In the genomic region with DNA sequence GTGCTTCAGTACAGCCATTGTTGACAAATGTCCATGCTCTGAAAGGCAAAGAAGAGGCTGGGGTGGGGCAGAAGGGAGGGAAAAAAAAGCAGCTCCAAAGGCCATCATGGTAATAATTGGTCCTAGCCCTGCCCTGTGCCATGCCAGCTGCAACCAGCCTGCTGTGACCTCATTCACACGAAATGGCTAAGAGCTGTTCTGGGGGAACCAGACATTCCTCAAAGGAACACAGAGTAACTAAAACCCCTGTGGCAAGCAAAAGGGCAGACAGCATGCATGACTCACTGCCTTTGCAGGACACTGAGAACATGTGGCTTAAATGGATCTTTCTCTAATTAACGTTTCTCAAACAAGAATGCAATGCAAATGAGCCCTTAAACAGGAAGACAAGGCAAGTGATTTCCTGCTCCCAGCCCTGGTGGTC, we compare ENCODE assay signal across 9 cellular contexts. TPM values are rescaled to one million over a fixed set of nuclear protein-coding genes. Genes with fewer than 3 reads are reported as not detected.
A peak's percentile ranks its signal among the peaks of the same experiment; 100 is the strongest.
DNase-seq lines count a peak whose midpoint lies in the region; ATAC-seq and TF ChIP-seq lines count a peak whose summit lies in the region.
"Had no signal": no experiment of that assay in that cellular context is flagged by ENCODE, and none has a peak within 500 bp of the region (broad histone marks: within the 10 kb centered on the region; RNA-seq: fewer than 3 reads in every experiment).

No MANE protein-coding gene starts in this region.

- no peak overlapping the region for H3K27ac ChIP-seq in suprapubic skin

- no peak overlapping the region for H3K27ac Mint-ChIP-seq in progenitor cell of endocrine pancreas

- H3K4me1 Mint-ChIP-seq in progenitor cell of endocrine pancreas (ENCODE audit: low read depth), result no peaks in the 10 kb centered on the region

- no peak overlapping the region for H3K4me3 ChIP-seq in mucosa of descending colon
- H3K4me3 ChIP-seq in suprapubic skin, result no peak overlapping the region

- H3K4me1 ChIP-seq in mucosa of descending colon (ENCODE audit: low read depth), result no peaks in the 10 kb centered on the region
- H3K4me1 ChIP-seq in suprapubic skin, result no peaks in the 10 kb centered on the region

- H3K9me3 ChIP-seq in mucosa of descending colon (no peaks in the 10 kb centered on the region), suprapubic skin (no peaks in the 10 kb centered on the region)

- H3K36me3 ChIP-seq in mucosa of descending colon (ENCODE audit: low read depth), result no peaks in the 10 kb centered on the region
- H3K36me3 ChIP-seq in suprapubic skin, result no peaks in the 10 kb centered on the region

- no peak for TF ChIP-seq CTCF in mucosa of descending colon (IDR thresholded peaks at IDR 0.05)
- no peak for TF ChIP-seq CTCF in suprapubic skin (IDR thresholded peaks at IDR 0.05)
- TF ChIP-seq CTCF in progenitor cell of endocrine pancreas (IDR thresholded peaks at IDR 0.05; ENCODE audit: unreplicated experiment), result no peak

- H3K9me3 Mint-ChIP-seq in progenitor cell of endocrine pancreas (ENCODE audit: low read depth), result no peaks in the 10 kb centered on the region

- H3K27me3 ChIP-seq in suprapubic skin, result no peaks in the 10 kb centered on the region

- DNase-seq in Caki2 (ENCODE audit: low read depth) (peak; percentile 39), KBM-7 (peak; percentile 20), cerebellar cortex (ENCODE audit: low spot score) (peak; percentile 41), mucosa of descending colon (peak; percentile 49 to 58 (median 53)), suprapubic skin (ENCODE audit: low spot score in 2 of 2) (no peak), progenitor cell of endocrine pancreas (ENCODE audit: low spot score, unreplicated experiment) (no peak)
- no peak for DNase-seq in activated CD4-positive, alpha-beta T cell treated with anti-CD3 and anti-CD28 coated beads, Interleukin-2, amount 50 U/mL, for 1 hour
- DNase-seq: nephron progenitor cell had no signal

- TF ChIP-seq EP300 in suprapubic skin (IDR thresholded peaks at IDR 0.05), result no peak

- H3K36me3 Mint-ChIP-seq in progenitor cell of endocrine pancreas (ENCODE audit: insufficient read depth), result no peaks in the 10 kb centered on the region

- no peak overlapping the region for H3K4me3 Mint-ChIP-seq in progenitor cell of endocrine pancreas (ENCODE audit: low read depth)
- H3K4me3 Mint-ChIP-seq: nephron progenitor cell had no signal

- ATAC-seq in mucosa of descending colon (peak; percentile 88), HG03432 (IDR thresholded peaks at IDR 0.05; ENCODE audit: unreplicated experiment) (no peak)

- no peak for TF ChIP-seq POLR2A in suprapubic skin (IDR thresholded peaks at IDR 0.05)

- in situ Hi-C loops in Caki2 (cut with HindIII; ENCODE audit: low pct_unique_long_range_greater_than_20kb, low sequenced_read_pairs) (no loop called here), KBM-7 (cut with MboI; ENCODE audit: low pct_unique_long_range_greater_than_20kb, low sequenced_read_pairs) (no loop called here)

- H3K27me3 Mint-ChIP-seq in progenitor cell of endocrine pancreas, result peaks cover 29% of the 10 kb centered on the region

- intact Hi-C loops in mucosa of descending colon (cut with DNase I, micrococcal nuclease), result no loop called here

- 44% methylated on average over 2 of the region's 2 CpGs for WGBS in suprapubic skin

RNA-seq across cellular contexts. Expression of a gene that starts 42.3 kb away (rescaled TPM):
- total RNA-seq in Caki2 (2014; rRNA removed; shearing (Covaris generic); ENCODE audit: low replicate concordance), result not detected in 2 replicates
- total RNA-seq in mucosa of descending colon (under 1 TPM; 0.13 to 0.17 (median 0.17) TPM), suprapubic skin (under 1 TPM in 1 of 4 donors, not detected in 3; 0.29 TPM), progenitor cell of endocrine pancreas (0.09 TPM in 1 of 2 replicates, not detected in the other)

RNA-seq across cellular contexts. Expression of a gene that starts 46.0 kb away (rescaled TPM):
- total RNA-seq in Caki2 (2014; rRNA removed; shearing (Covaris generic); ENCODE audit: low replicate concordance), result not detected in 2 replicates
- total RNA-seq in mucosa of descending colon (100 to 1,000 TPM; 221 to 764 (median 482) TPM), suprapubic skin (under 1 TPM in 1 of 4 donors, not detected in 3; 0.15 TPM), progenitor cell of endocrine pancreas (not detected in 2 replicates)

Comparison
In these comparisons a context has a peak if more than half of its experiments do, and no peak if none do; other contexts are left out.
1. DNase-seq: peak in Caki2 (single experiment), KBM-7 (single experiment), cerebellar cortex (single experiment) and mucosa of descending colon (3 of 3); none in suprapubic skin (0 of 2), progenitor cell of endocrine pancreas (single experiment) and activated CD4-positive, alpha-beta T cell treated with anti-CD3 and anti-CD28 coated beads, Interleukin-2, amount 50 U/mL, for 1 hour (single experiment).
2. RNA of a gene that starts 46.0 kb away (total RNA-seq): 221 to 764 TPM in mucosa of descending colon; not detected in progenitor cell of endocrine pancreas, not detected in Caki2 and 0.15 TPM in suprapubic skin; every median in the first group is over 100 times any median in the second.